30 cellular contexts compared by ENCODE assay signal in the genomic region with DNA sequence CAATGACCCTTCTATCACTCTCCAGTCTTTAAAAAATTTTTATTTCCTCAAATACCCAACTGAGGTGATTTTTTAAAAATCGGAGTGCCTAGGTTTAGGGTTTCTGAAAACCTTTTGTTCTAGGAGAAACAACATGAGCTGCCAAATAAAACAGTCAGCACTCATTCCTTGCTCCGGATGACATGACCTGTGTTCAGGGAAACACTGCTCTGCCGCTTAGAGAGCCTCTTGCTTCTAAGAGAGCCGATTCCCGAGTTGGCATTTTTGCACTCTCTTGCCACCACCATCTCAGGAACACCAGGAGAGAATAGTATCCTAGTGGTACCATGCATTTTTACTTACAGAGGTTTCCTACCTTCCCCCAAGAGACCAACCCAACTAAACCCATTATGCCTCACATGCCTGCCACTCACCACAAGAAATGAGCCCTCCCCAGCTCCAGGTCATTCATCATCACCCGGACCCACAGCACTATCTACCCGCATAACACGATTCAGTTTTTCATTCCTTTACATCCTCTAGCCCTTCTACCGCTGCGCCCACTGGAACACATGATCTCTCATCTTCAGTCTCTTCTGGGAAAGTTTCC.
"Had no signal": no experiment of that assay in that cellular context is flagged by ENCODE, and none has a peak within 500 bp of the region (broad histone marks: within the 10 kb centered on the region; RNA-seq: fewer than 3 reads in every experiment).

No MANE protein-coding gene starts in this region.

- H3K4me1 ChIP-seq: body of pancreas, colonic mucosa, heart left ventricle, tibial artery had no signal

- DNase-seq: activated CD4-positive, alpha-beta T cell treated with anti-CD3 and anti-CD28 coated beads for 48 hours; activated CD4-positive, alpha-beta T cell treated with anti-CD3 and anti-CD28 coated beads, Interleukin-2, amount 50 U/mL, for 48 hours; activated CD8-positive, alpha-beta memory T cell treated with anti-CD3 and anti-CD28 coated beads for 24 hours; activated effector memory CD4-positive, alpha-beta T cell treated with Interleukin-2 at 50 U/mL for 16 hours; activated naive CD4-positive, alpha-beta T cell treated with anti-CD3 and anti-CD28 coated beads for 36 hours; activated naive CD8-positive, alpha-beta T cell treated with anti-CD3 and anti-CD28 coated beads for 36 hours; adrenal gland; aorta; body of pancreas; colonic mucosa; dorsolateral prefrontal cortex; effector memory CD4-positive, alpha-beta T cell; erythroblast; heart left ventricle; hypothalamus; immature natural killer cell; kidney; left colon; midbrain; naive thymus-derived CD8-positive, alpha-beta T cell; right lobe of liver; stimulated activated CD4-positive, alpha-beta T cell treated with anti-CD3 and anti-CD28 coated beads, Interleukin-12 subunit alpha, Interleukin-12 subunit beta, amount 100 ng/mL, for 4 hours; stimulated activated CD4-positive, alpha-beta T cell treated with anti-CD3 and anti-CD28 coated beads, Interleukin-4, amount 100 ng/mL, for 1 hour; stimulated activated naive CD8-positive, alpha-beta T cell treated with anti-CD3 and anti-CD28 coated beads, Interleukin-15, amount 100 ng/mL, for 72 hours; substantia nigra; T-helper 9 cell; tibial artery had no signal

- H3K4me3 ChIP-seq: adrenal gland, body of pancreas, colonic mucosa, dorsolateral prefrontal cortex, heart left ventricle, right lobe of liver, skin epidermis, tibial artery had no signal

- H3K36me3 ChIP-seq: adrenal gland, colonic mucosa, heart left ventricle, right lobe of liver, tibial artery had no signal

- H3K9me3 ChIP-seq: adrenal gland, body of pancreas, colonic mucosa, heart left ventricle, right lobe of liver, tibial artery had no signal

- FAIRE-seq: kidney, TTC549 had no signal

- H3K27ac ChIP-seq: adrenal gland, body of pancreas, colonic mucosa, dorsolateral prefrontal cortex, heart left ventricle, right lobe of liver, skin epidermis, tibial artery, VCaP had no signal

- H3K27me3 ChIP-seq: adrenal gland, body of pancreas, colonic mucosa, dorsolateral prefrontal cortex, heart left ventricle, right lobe of liver, tibial artery had no signal
